21 cellular contexts compared by ENCODE assay signal in the genomic region with DNA sequence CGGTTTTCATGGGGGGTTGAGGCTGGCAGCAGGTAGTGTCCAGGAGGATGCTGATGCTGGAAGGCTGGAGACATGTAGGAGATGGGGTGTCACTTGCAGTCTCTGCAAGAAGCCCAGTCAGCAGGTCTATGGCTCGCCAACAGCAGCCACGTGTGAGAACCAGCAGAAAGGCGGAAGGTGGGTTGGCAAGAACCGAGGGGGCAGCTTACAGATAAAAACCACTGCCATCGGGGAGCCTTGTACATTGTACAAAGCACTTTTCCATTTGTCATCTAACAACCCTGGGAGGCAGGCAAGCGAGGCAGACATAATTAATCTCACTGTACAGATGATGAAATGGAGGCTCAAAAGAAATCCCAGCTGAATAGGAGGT.
"Had no signal": no experiment of that assay in that cellular context is flagged by ENCODE, and none has a peak within 500 bp of the region (broad histone marks: within the 10 kb centered on the region; RNA-seq: fewer than 3 reads in every experiment).

No MANE protein-coding gene starts in this region.

- H3K4me1 ChIP-seq: esophagus muscularis mucosa, foreskin keratinocyte, gastroesophageal sphincter, heart left ventricle, left ventricle myocardium inferior, lower lobe of right lung had no signal

- H3K27ac ChIP-seq: coronary artery, dorsolateral prefrontal cortex, esophagus muscularis mucosa, foreskin keratinocyte, gastroesophageal sphincter, heart left ventricle, hepatocyte, left ventricle myocardium inferior, lower lobe of right lung had no signal

- H3K9me3 ChIP-seq: esophagus muscularis mucosa, gastroesophageal sphincter, heart left ventricle, left ventricle myocardium inferior, lower lobe of right lung had no signal

- DNase-seq: dermis blood vessel endothelial cell; effector CD4-positive, alpha-beta T cell; effector memory CD4-positive, alpha-beta T cell; foreskin keratinocyte; heart left ventricle; hypothalamus; immature natural killer cell; islet precursor cell; kidney; kidney glomerular epithelial cell; left colon; left ventricle myocardium inferior; lower lobe of right lung; mesendoderm; midbrain had no signal

- H3K4me2 ChIP-seq: hepatocyte had no signal

- H3K36me3 ChIP-seq: esophagus muscularis mucosa, gastroesophageal sphincter, heart left ventricle, left ventricle myocardium inferior, lower lobe of right lung had no signal

- ATAC-seq: foreskin keratinocyte, gastroesophageal sphincter, heart left ventricle, left colon, left lobe of liver, lower lobe of right lung had no signal

- H3K27me3 ChIP-seq: foreskin keratinocyte, hepatocyte had no signal

- H3K4me3 ChIP-seq: coronary artery, dorsolateral prefrontal cortex, esophagus muscularis mucosa, gastroesophageal sphincter, heart left ventricle, hepatocyte, left ventricle myocardium inferior, lower lobe of right lung had no signal

- H2AFZ ChIP-seq: hepatocyte had no signal
